In the genomic region with DNA sequence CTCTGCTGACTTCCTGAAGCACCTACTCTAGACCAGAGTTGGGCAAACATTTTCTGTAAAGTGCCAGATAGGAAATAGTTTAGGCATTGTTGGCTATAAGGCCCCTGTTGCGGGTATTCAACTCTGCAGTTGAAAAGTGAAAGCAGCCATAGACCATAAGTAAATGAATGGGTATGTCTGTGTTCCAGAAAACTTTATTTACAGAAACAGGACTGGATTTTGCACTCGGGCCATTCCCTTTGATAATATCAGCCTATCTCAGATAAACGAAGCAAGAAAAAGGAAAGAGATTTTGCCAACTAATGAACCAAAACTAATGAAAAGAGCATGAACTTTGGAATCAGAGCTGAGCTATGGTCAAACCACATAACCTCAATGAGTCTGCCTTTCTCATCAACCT, we compare ENCODE assay signal across 31 cellular contexts.
"Had no signal": no experiment of that assay in that cellular context is flagged by ENCODE, and none has a peak within 500 bp of the region (broad histone marks: within the 10 kb centered on the region; RNA-seq: fewer than 3 reads in every experiment).

No MANE protein-coding gene starts in this region.

- H3K27ac ChIP-seq: cardiac muscle cell, dorsolateral prefrontal cortex, gastroesophageal sphincter, thoracic aorta, WERI-Rb-1 had no signal

- H3K4me1 Mint-ChIP-seq: activated naive CD8-positive, alpha-beta T cell treated with anti-CD3 and anti-CD28 coated beads for 36 hours; brain had no signal

- H3K4me3 Mint-ChIP-seq: activated naive CD4-positive, alpha-beta T cell treated with anti-CD3 and anti-CD28 coated beads for 36 hours; activated naive CD8-positive, alpha-beta T cell treated with anti-CD3 and anti-CD28 coated beads for 36 hours; activated T-helper 1 cell treated with anti-CD3 and anti-CD28 coated beads, Interleukin-12 subunit alpha, Interleukin-12 subunit beta, Interleukin-2, Interleukin-4 antibody, amounts not matched to agents 30 ng/mL and 10 ng/mL and 1 ng/mL, durations not matched to agents 14 hours and 24 hours and 36 hours; brain; natural killer cell treated with Interleukin-12 subunit alpha and Interleukin-12 subunit beta and Interleukin-15 and Interleukin-18, amount 100 ng/mL, for 72 hours; T-helper 1 cell treated with Interleukin-12 subunit alpha and Interleukin-12 subunit beta and Interleukin-4 antibody, amounts not matched to agents 30 μg/mL and 1 μg/mL, for 36 hours; type B pancreatic cell had no signal

- DNase-seq: activated CD4-positive, alpha-beta T cell treated with anti-CD3 and anti-CD28 coated beads for 48 hours; activated CD4-positive, alpha-beta T cell treated with anti-CD3 and anti-CD28 coated beads, Interleukin-2, amount 50 U/mL, for 48 hours; activated CD8-positive, alpha-beta memory T cell treated with anti-CD3 and anti-CD28 coated beads, Interleukin-2, amount 50 U/mL, for 4 hours; activated effector memory CD4-positive, alpha-beta T cell treated with anti-CD3 and anti-CD28 coated beads, Interleukin-2, amount 50 U/mL, for 16 hours; activated naive CD4-positive, alpha-beta T cell treated with anti-CD3 and anti-CD28 coated beads for 36 hours; activated naive CD8-positive, alpha-beta T cell treated with anti-CD3 and anti-CD28 coated beads for 36 hours; activated T-cell treated with anti-CD3 and anti-CD28 coated beads, Interleukin-2, amount 50 U/mL, for 1 hour; aorta; cerebellar nuclear complex; dorsolateral prefrontal cortex; effector memory CD4-positive, alpha-beta T cell; head of caudate nucleus; left ventricle myocardium superior; mesendoderm; right cardiac atrium; stimulated activated CD4-positive, alpha-beta T cell treated with anti-CD3 and anti-CD28 coated beads, Interleukin-2, amount 100 ng/mL, for 48 hours; stimulated activated naive CD4-positive, alpha-beta T cell treated with Interleukin-2 at 50 U/mL for 16 hours; SW 1271; T-helper 9 cell; WERI-Rb-1 had no signal

- ATAC-seq: activated CD4-positive, CD25-positive, alpha-beta regulatory T cell treated with anti-CD3 and anti-CD28 coated beads, Interleukin-2, amount 50 U/mL, for 24 hours; gastroesophageal sphincter; left ventricle myocardium superior; natural killer cell treated with Interleukin-12 subunit alpha and Interleukin-12 subunit beta and Interleukin-15 and Interleukin-18, amount 100 ng/mL, for 72 hours had no signal

- H3K4me3 ChIP-seq: adrenal gland, cardiac muscle cell, coronary artery, dorsolateral prefrontal cortex, gastroesophageal sphincter, thoracic aorta had no signal

- H3K36me3 Mint-ChIP-seq: activated naive CD8-positive, alpha-beta T cell treated with anti-CD3 and anti-CD28 coated beads for 36 hours; natural killer cell treated with Interleukin-12 subunit alpha and Interleukin-12 subunit beta and Interleukin-15 and Interleukin-18, amount 100 ng/mL, for 72 hours; type B pancreatic cell had no signal

- H3K9me3 Mint-ChIP-seq: activated naive CD8-positive, alpha-beta T cell treated with anti-CD3 and anti-CD28 coated beads for 36 hours; activated T-helper 1 cell treated with anti-CD3 and anti-CD28 coated beads, Interleukin-12 subunit alpha, Interleukin-12 subunit beta, Interleukin-2, Interleukin-4 antibody, amounts not matched to agents 30 ng/mL and 10 ng/mL and 1 ng/mL, durations not matched to agents 14 hours and 24 hours and 36 hours; T-helper 1 cell treated with Interleukin-12 subunit alpha and Interleukin-12 subunit beta and Interleukin-4 antibody, amounts not matched to agents 30 μg/mL and 1 μg/mL, for 36 hours; type B pancreatic cell had no signal

- H3K27me3 Mint-ChIP-seq: activated naive CD8-positive, alpha-beta T cell treated with anti-CD3 and anti-CD28 coated beads for 36 hours; brain; type B pancreatic cell had no signal

- H3K27ac Mint-ChIP-seq: activated naive CD4-positive, alpha-beta T cell treated with anti-CD3 and anti-CD28 coated beads for 36 hours; activated naive CD8-positive, alpha-beta T cell treated with anti-CD3 and anti-CD28 coated beads for 36 hours; activated T-helper 1 cell treated with anti-CD3 and anti-CD28 coated beads, Interleukin-12 subunit alpha, Interleukin-12 subunit beta, Interleukin-2, Interleukin-4 antibody, amounts not matched to agents 30 ng/mL and 10 ng/mL and 1 ng/mL, durations not matched to agents 14 hours and 24 hours and 36 hours; brain; natural killer cell treated with Interleukin-12 subunit alpha and Interleukin-12 subunit beta and Interleukin-15 and Interleukin-18, amount 100 ng/mL, for 72 hours; T-helper 1 cell treated with Interleukin-12 subunit alpha and Interleukin-12 subunit beta and Interleukin-4 antibody, amounts not matched to agents 30 μg/mL and 1 μg/mL, for 36 hours; type B pancreatic cell had no signal

- H3K9me3 ChIP-seq: adrenal gland, gastroesophageal sphincter, thoracic aorta had no signal

- H3K27me3 ChIP-seq: adrenal gland, cardiac muscle cell, dorsolateral prefrontal cortex, gastroesophageal sphincter had no signal

- H3K4me1 ChIP-seq: gastroesophageal sphincter had no signal

- H3K36me3 ChIP-seq: adrenal gland, cardiac muscle cell, gastroesophageal sphincter, thoracic aorta, WERI-Rb-1 had no signal
